ENCODE assay signal across 11 cellular contexts in genomic region chr14:100058777-100059432, GRCh38. TPM values are rescaled to one million over a fixed set of nuclear protein-coding genes. Genes with fewer than 3 reads are reported as not detected.
DNase-seq lines count a peak whose midpoint lies in the region; ATAC-seq and TF ChIP-seq lines count a peak whose summit lies in the region.
"Had no signal": no experiment of that assay in that cellular context is flagged by ENCODE, and none has a peak within 500 bp of the region (broad histone marks: within the 10 kb centered on the region; RNA-seq: fewer than 3 reads in every experiment).

No MANE protein-coding gene starts in this region.

- CTCF ChIA-PET in MCF 10A (lab: Yijun Ruan, JAX), result interaction anchor here (1.1 to 2.8 kb wide), 3 partner anchors 10 to 14 kb away, joined by 3 to 10 read pairs (median 5); no protein-coding TSS in a partner anchor

- intact Hi-C loops in MCF 10A (cut with micrococcal nuclease), result no loop called here
- intact Hi-C loops in posterior cingulate gyrus (cut with DNase I), result no loop called here

- DNase-seq in GM13976 (ENCODE audit: low spot score), result peak; percentile 53
- no peak for DNase-seq in MCF 10A (ENCODE audit: unreplicated experiment)
- no peak for DNase-seq in AG08396 (ENCODE audit: low spot score)
- DNase-seq in OCI-M2 (lab: John Stamatoyannopoulos, UW; ENCODE audit: unreplicated experiment), result no peak
- DNase-seq in posterior cingulate gyrus, result no peak
- no peak for DNase-seq in GM23338 (ENCODE audit: low spot score)
- DNase-seq: DMS79; effector CD8-positive, alpha-beta T cell; stimulated activated CD4-positive, alpha-beta T cell treated with anti-CD3 and anti-CD28 coated beads, Interleukin-4, amount 100 ng/mL, for 1 hour had no signal

- no peaks in the 10 kb centered on the region for H3F3A ChIP-seq in GM23338 (replicated peaks; ENCODE audit: low read depth)

- TF ChIP-seq CTCF in GM13976 (IDR thresholded peaks at IDR 0.05; ENCODE audit: borderline replicate concordance, control extremely low read depth, extremely low read depth, insufficient read depth, missing control alignments) (no peak), MCF 10A (IDR thresholded peaks at IDR 0.05; ENCODE audit: unreplicated experiment) (no peak), GM23338 (conservative IDR thresholded peaks at IDR 0.05; ENCODE audit: low read depth in 2 of 2) (no peak)

- H3K9me2 ChIP-seq in GM23338 (ENCODE audit: insufficient read depth), result no peaks in the 10 kb centered on the region

- H3K9me3 Mint-ChIP-seq in MCF 10A (ENCODE audit: unreplicated experiment), result no peaks in the 10 kb centered on the region
- H3K9me3 Mint-ChIP-seq in GM23338, result no peaks in the 10 kb centered on the region

- no peaks in the 10 kb centered on the region for H3K27me3 ChIP-seq in GM23338 (ENCODE audit: insufficient read depth)

- no peak overlapping the region for H3K4me2 ChIP-seq in GM23338

- H3K4me3 ChIP-seq in GM23338, result no peak overlapping the region

- no TSS peak for BruUV-seq in MCF 10A (replicated peaks; lab: Mats Ljungman, UMichigan)

- in situ Hi-C loops in GM13976 (cut with MboI; ENCODE audit: low sequenced_read_pairs, unreplicated experiment), result no loop called here

- H3K36me3 Mint-ChIP-seq in MCF 10A (ENCODE audit: insufficient read depth, unreplicated experiment) (no peaks in the 10 kb centered on the region), GM23338 (ENCODE audit: low read depth) (no peaks in the 10 kb centered on the region)

- no peaks in the 10 kb centered on the region; the same call in 1 of the 2 replicates for H3K79me2 ChIP-seq in GM23338 (replicated peaks; ENCODE audit: insufficient read depth)

- H3K4me1 ChIP-seq in GM23338 (ENCODE audit: insufficient read depth), result no peaks in the 10 kb centered on the region

- H3K4me3 Mint-ChIP-seq in MCF 10A (ENCODE audit: unreplicated experiment) (no peak overlapping the region), GM23338 (no peak overlapping the region)

- H4K20me1 ChIP-seq in GM23338 (replicated peaks; ENCODE audit: insufficient read depth), result peaks cover 8% of the 10 kb centered on the region; the same call in 1 of the 2 replicates

- H3K27me3 Mint-ChIP-seq in MCF 10A (ENCODE audit: insufficient read depth, unreplicated experiment) (no peaks in the 10 kb centered on the region), GM23338 (ENCODE audit: insufficient read depth, low read depth, poor library complexity) (no peaks in the 10 kb centered on the region)

- H2AFZ ChIP-seq in GM23338, result no peak overlapping the region

- H3K4me1 Mint-ChIP-seq in MCF 10A (ENCODE audit: insufficient read depth, unreplicated experiment) (peaks cover 14% of the 10 kb centered on the region), GM23338 (peaks cover 2% of the 10 kb centered on the region; the same call in 1 of the 3 replicates)

- no peak overlapping the region for H3K27ac ChIP-seq in GM23338 (ENCODE audit: low read depth)

- ATAC-seq in GM19463 (IDR thresholded peaks at IDR 0.05; ENCODE audit: unreplicated experiment), result peak; percentile 63
- peak; percentile 77 for ATAC-seq in HG03135 (IDR thresholded peaks at IDR 0.05; ENCODE audit: unreplicated experiment)
- no peak for ATAC-seq in GM23338

- H3K36me3 ChIP-seq in GM23338 (ENCODE audit: insufficient read depth), result no peaks in the 10 kb centered on the region

- H3K27ac Mint-ChIP-seq in MCF 10A (ENCODE audit: low read depth, unreplicated experiment), result peak overlapping the region; percentile 40
- H3K27ac Mint-ChIP-seq in GM23338, result no peak overlapping the region

- POLR2A ChIA-PET in MCF 10A (lab: Yijun Ruan, JAX), result interaction anchor here (3.5 kb wide), 1 partner anchor 28 kb away, joined by 11 read pairs; no protein-coding TSS in a partner anchor

TF ChIP-seq in GM23338, 12 proteins besides CTCF, POLR2A, EP300 and RAD21:
- TF ChIP-seq, protein P1, sequence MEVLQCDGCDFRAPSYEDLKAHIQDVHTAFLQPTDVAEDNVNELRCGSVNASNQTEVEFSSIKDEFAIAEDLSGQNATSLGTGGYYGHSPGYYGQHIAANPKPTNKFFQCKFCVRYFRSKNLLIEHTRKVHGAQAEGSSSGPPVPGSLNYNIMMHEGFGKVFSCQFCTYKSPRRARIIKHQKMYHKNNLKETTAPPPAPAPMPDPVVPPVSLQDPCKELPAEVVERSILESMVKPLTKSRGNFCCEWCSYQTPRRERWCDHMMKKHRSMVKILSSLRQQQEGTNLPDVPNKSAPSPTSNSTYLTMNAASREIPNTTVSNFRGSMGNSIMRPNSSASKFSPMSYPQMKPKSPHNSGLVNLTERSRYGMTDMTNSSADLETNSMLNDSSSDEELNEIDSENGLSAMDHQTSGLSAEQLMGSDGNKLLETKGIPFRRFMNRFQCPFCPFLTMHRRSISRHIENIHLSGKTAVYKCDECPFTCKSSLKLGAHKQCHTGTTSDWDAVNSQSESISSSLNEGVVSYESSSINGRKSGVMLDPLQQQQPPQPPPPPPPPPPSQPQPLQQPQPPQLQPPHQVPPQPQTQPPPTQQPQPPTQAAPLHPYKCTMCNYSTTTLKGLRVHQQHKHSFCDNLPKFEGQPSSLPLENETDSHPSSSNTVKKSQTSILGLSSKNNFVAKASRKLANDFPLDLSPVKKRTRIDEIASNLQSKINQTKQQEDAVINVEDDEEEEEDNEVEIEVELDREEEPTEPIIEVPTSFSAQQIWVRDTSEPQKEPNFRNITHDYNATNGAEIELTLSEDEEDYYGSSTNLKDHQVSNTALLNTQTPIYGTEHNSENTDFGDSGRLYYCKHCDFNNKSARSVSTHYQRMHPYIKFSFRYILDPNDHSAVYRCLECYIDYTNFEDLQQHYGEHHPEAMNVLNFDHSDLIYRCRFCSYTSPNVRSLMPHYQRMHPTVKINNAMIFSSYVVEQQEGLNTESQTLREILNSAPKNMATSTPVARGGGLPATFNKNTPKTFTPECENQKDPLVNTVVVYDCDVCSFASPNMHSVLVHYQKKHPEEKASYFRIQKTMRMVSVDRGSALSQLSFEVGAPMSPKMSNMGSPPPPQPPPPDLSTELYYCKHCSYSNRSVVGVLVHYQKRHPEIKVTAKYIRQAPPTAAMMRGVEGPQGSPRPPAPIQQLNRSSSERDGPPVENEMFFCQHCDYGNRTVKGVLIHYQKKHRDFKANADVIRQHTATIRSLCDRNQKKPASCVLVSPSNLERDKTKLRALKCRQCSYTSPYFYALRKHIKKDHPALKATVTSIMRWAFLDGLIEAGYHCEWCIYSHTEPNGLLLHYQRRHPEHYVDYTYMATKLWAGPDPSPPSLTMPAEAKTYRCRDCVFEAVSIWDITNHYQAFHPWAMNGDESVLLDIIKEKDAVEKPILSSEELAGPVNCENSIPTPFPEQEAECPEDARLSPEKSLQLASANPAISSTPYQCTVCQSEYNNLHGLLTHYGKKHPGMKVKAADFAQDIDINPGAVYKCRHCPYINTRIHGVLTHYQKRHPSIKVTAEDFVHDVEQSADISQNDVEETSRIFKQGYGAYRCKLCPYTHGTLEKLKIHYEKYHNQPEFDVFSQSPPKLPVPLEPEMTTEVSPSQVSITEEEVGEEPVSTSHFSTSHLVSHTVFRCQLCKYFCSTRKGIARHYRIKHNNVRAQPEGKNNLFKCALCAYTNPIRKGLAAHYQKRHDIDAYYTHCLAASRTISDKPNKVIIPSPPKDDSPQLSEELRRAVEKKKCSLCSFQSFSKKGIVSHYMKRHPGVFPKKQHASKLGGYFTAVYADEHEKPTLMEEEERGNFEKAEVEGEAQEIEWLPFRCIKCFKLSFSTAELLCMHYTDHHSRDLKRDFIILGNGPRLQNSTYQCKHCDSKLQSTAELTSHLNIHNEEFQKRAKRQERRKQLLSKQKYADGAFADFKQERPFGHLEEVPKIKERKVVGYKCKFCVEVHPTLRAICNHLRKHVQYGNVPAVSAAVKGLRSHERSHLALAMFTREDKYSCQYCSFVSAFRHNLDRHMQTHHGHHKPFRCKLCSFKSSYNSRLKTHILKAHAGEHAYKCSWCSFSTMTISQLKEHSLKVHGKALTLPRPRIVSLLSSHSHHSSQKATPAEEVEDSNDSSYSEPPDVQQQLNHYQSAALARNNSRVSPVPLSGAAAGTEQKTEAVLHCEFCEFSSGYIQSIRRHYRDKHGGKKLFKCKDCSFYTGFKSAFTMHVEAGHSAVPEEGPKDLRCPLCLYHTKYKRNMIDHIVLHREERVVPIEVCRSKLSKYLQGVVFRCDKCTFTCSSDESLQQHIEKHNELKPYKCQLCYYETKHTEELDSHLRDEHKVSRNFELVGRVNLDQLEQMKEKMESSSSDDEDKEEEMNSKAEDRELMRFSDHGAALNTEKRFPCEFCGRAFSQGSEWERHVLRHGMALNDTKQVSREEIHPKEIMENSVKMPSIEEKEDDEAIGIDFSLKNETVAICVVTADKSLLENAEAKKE (CRISPR knock-in tag; IDR thresholded peaks at IDR 0.05), result no peak
- TF ChIP-seq ZNF331 (CRISPR knock-in tag; IDR thresholded peaks at IDR 0.05; ENCODE audit: low read depth), result no peak
- no peak for TF ChIP-seq EZH2 (IDR thresholded peaks at IDR 0.05; ENCODE audit: low read depth, unreplicated experiment)
TF ChIP-seq in GM23338: peak in this region for 0.

RNA-seq across cellular contexts. Expression of gene EVL, which starts 6.3 kb away (rescaled TPM):
- total RNA-seq in MCF 10A (2022), result 52.5 and 55.4 TPM in 2 replicates
- 43.9 and 50.5 TPM in 2 replicates for total RNA-seq in GM23338 (2014; rRNA removed; shearing (Covaris generic))
- 28.2 and 36.7 TPM in 2 replicates for polyA plus RNA-seq in GM23338 (2016; fragmentation: Nextera tagmentation; extraction: Ambion mirVana)
